13 cellular contexts compared by ENCODE assay signal in the genomic region with DNA sequence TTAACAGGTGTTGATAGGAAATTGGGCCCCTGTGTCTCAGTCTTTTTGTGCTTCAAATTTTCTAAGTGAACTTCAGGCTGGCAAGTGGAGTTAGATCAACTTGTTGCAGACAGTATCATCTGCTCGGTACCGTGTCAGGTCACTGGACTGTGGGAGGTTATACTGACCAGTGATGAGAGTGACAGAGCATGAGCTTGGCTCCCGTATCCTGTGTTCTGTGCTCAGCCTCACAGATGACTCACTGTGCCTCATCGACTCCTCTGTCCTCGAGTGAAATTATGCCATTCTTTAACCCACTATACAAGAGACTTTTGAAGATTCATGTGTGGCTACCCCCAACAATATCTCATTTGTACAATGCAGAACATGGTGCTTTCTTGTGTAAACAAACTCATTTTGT. TPM values are rescaled to one million over a fixed set of nuclear protein-coding genes. Genes with fewer than 3 reads are reported as not detected.
A peak's percentile ranks its signal among the peaks of the same experiment; 100 is the strongest.
DNase-seq lines count a peak whose midpoint lies in the region; ATAC-seq lines count a peak whose summit lies in the region.
"Had no signal": no experiment of that assay in that cellular context is flagged by ENCODE, and none has a peak within 500 bp of the region (broad histone marks: within the 10 kb centered on the region; RNA-seq: fewer than 3 reads in every experiment).

No MANE protein-coding gene starts in this region.

- peak overlapping the region; percentile 92 for H3K4me3 Mint-ChIP-seq in central memory CD8-positive, alpha-beta T cell

- 80% methylated on average over 5 of the region's 5 CpGs for WGBS in thymus

- no peaks in the 10 kb centered on the region for H3K9me3 ChIP-seq in thymus (ENCODE audit: control insufficient read depth)
- H3K9me3 ChIP-seq: adrenal gland had no signal

- H3K27ac Mint-ChIP-seq in central memory CD8-positive, alpha-beta T cell (ENCODE audit: low read depth): peak overlapping the region; percentile 98

- no peaks in the 10 kb centered on the region for H3K9me3 Mint-ChIP-seq in central memory CD8-positive, alpha-beta T cell
- H3K9me3 Mint-ChIP-seq: naive B cell had no signal

- peaks cover 81% of the 10 kb centered on the region for H3K4me1 Mint-ChIP-seq in central memory CD8-positive, alpha-beta T cell

- DNase-seq in stimulated activated CD4-positive, alpha-beta T cell treated with anti-CD3 and anti-CD28 coated beads, Interleukin-15, amount 100 ng/mL, for 24 hours: peak; percentile 56
- DNase-seq in stimulated activated CD4-positive, alpha-beta T cell treated with anti-CD3 and anti-CD28 coated beads, Interleukin-2, amount 100 ng/mL, for 48 hours: no peak
- DNase-seq in T-helper 9 cell (peak; percentile 26), NCI-H774 (lab: John Stamatoyannopoulos, UW) (no peak)
- DNase-seq in central memory CD8-positive, alpha-beta T cell (ENCODE audit: low spot score in 2 of 2): no peak
- DNase-seq: AML-193, naive B cell, NCI-H1105 treated with DMSO at 0.1 percent for 48 hours had no signal

- no peak for ATAC-seq in central memory CD8-positive, alpha-beta T cell (replicated peaks; ENCODE audit: extremely low read depth, poor library complexity, severe bottlenecking)
- no peak for ATAC-seq in HG03469 (IDR thresholded peaks at IDR 0.05; ENCODE audit: unreplicated experiment)
- no peak for ATAC-seq in HG02981 (IDR thresholded peaks at IDR 0.05; ENCODE audit: unreplicated experiment)

- no peaks in the 10 kb centered on the region for H3K27me3 ChIP-seq in thymus (ENCODE audit: control insufficient read depth, insufficient read depth)

- H3K36me3 Mint-ChIP-seq in central memory CD8-positive, alpha-beta T cell (ENCODE audit: insufficient read depth): peaks cover 32% of the 10 kb centered on the region

- H3K36me3 ChIP-seq in thymus (ENCODE audit: control insufficient read depth, insufficient read depth): peaks cover 26% of the 10 kb centered on the region
- H3K36me3 ChIP-seq: adrenal gland had no signal

- H3K4me1 ChIP-seq in thymus (ENCODE audit: control insufficient read depth, insufficient read depth, low read length): peaks cover 56% of the 10 kb centered on the region
- H3K4me1 ChIP-seq: adrenal gland had no signal

- no peaks in the 10 kb centered on the region for H3K27me3 Mint-ChIP-seq in central memory CD8-positive, alpha-beta T cell
- H3K27me3 Mint-ChIP-seq: naive B cell had no signal

- H3K27ac ChIP-seq in thymus (ENCODE audit: low read depth): peak overlapping the region; percentile 55
- H3K27ac ChIP-seq: adrenal gland had no signal

- no peak overlapping the region for H3K4me3 ChIP-seq in thymus (ENCODE audit: low read length)
- H3K4me3 ChIP-seq: adrenal gland had no signal

RNA-seq across cellular contexts. Expression of a gene that starts 7.9 kb away (rescaled TPM):
- polyA plus RNA-seq in thymus: 51.5 TPM

RNA-seq across cellular contexts. Expression of a gene that starts 15.2 kb away (rescaled TPM):
- polyA plus RNA-seq in thymus: 1.2 TPM
- polyA plus RNA-seq: adrenal gland, endothelial cell of umbilical vein had no signal

RNA-seq across cellular contexts. Expression of a gene that starts 51.5 kb away (rescaled TPM):
- 3.3 TPM for polyA plus RNA-seq in thymus
- polyA plus RNA-seq: endothelial cell of umbilical vein had no signal

Comparison
In these comparisons a context has a peak if more than half of its experiments do, and no peak if none do; other contexts are left out.
1. DNase-seq: peak in stimulated activated CD4-positive, alpha-beta T cell treated with anti-CD3 and anti-CD28 coated beads, Interleukin-15, amount 100 ng/mL, for 24 hours (single experiment) and T-helper 9 cell (single experiment); none in stimulated activated CD4-positive, alpha-beta T cell treated with anti-CD3 and anti-CD28 coated beads, Interleukin-2, amount 100 ng/mL, for 48 hours (0 of 2), central memory CD8-positive, alpha-beta T cell (0 of 2) and NCI-H774 (single experiment).